ENCODE assay signal across 20 cellular contexts in genomic region chr9:21519855-21520434, GRCh38. TPM values are rescaled to one million over a fixed set of nuclear protein-coding genes. Genes with fewer than 3 reads are reported as not detected.
DNase-seq lines count a peak whose midpoint lies in the region; TF ChIP-seq lines count a peak whose summit lies in the region.
"Had no signal": no experiment of that assay in that cellular context is flagged by ENCODE, and none has a peak within 500 bp of the region (broad histone marks: within the 10 kb centered on the region; RNA-seq: fewer than 3 reads in every experiment).

No MANE protein-coding gene starts in this region.

- no peaks in the 10 kb centered on the region for H3K27me3 Mint-ChIP-seq in MCF 10A (ENCODE audit: insufficient read depth, unreplicated experiment)
- 0 out of 2 replicates have a peak, but pooled peaks cover 2% of the 10 kb centered on the region for H3K27me3 Mint-ChIP-seq in HFFc6 (ENCODE audit: insufficient read depth)
- no peaks in the 10 kb centered on the region for H3K27me3 Mint-ChIP-seq in progenitor cell of endocrine pancreas
- H3K27me3 Mint-ChIP-seq: CD4-positive, alpha-beta T cell had no signal

- TF ChIP-seq CTCF in MCF 10A (IDR thresholded peaks at IDR 0.05; ENCODE audit: unreplicated experiment), result no peak
- no peak for TF ChIP-seq CTCF in breast epithelium (IDR thresholded peaks at IDR 0.05)
- no peak for TF ChIP-seq CTCF in HFFc6 (IDR thresholded peaks at IDR 0.05)
- TF ChIP-seq CTCF in progenitor cell of endocrine pancreas (IDR thresholded peaks at IDR 0.05; ENCODE audit: unreplicated experiment), result no peak

- H3K27ac Mint-ChIP-seq in MCF 10A (ENCODE audit: low read depth, unreplicated experiment) (peak overlapping the region; percentile 37), HFFc6 (peak overlapping the region; percentile 84), progenitor cell of endocrine pancreas (peak overlapping the region; percentile 1)
- H3K27ac Mint-ChIP-seq: CD4-positive, alpha-beta T cell had no signal

- DNase-seq in MCF 10A (ENCODE audit: unreplicated experiment) (no peak), breast epithelium (ENCODE audit: low spot score in 2 of 2) (no peak), HFFc6 (no peak), RKO (ENCODE audit: low spot score) (peak; percentile 61), progenitor cell of endocrine pancreas (ENCODE audit: low spot score, unreplicated experiment) (no peak), germinal center (ENCODE audit: low spot score) (no peak), NCI-H146 treated with DMSO at 0.1 percent for 48 hours (lab: John Stamatoyannopoulos, UW; ENCODE audit: unreplicated experiment) (no peak), AML-193 (lab: John Stamatoyannopoulos, UW) (no peak)
- DNase-seq: 8988T; ACHN; Caco-2; CD4-positive, alpha-beta T cell; DMS153; DMS79; GF-D8 had no signal

- no peak overlapping the region for H3K27ac ChIP-seq in breast epithelium
- H3K27ac ChIP-seq: C4-2B, KMS-11 had no signal

- no peak for TF ChIP-seq POLR2A in breast epithelium (IDR thresholded peaks at IDR 0.05)

- no peaks in the 10 kb centered on the region for H3K9me3 ChIP-seq in breast epithelium
- H3K9me3 ChIP-seq: Caco-2, HAP-1 had no signal

- peaks cover 10% of the 10 kb centered on the region for H3K4me1 Mint-ChIP-seq in MCF 10A (ENCODE audit: insufficient read depth, unreplicated experiment)
- peaks cover 82% of the 10 kb centered on the region for H3K4me1 Mint-ChIP-seq in HFFc6 (ENCODE audit: low read depth)
- peaks cover 9% of the 10 kb centered on the region for H3K4me1 Mint-ChIP-seq in progenitor cell of endocrine pancreas (ENCODE audit: low read depth)

- no peaks in the 10 kb centered on the region for H3K4me1 ChIP-seq in breast epithelium
- H3K4me1 ChIP-seq: Caco-2, HAP-1 had no signal

- peaks cover 15% of the 10 kb centered on the region for H3K36me3 Mint-ChIP-seq in MCF 10A (ENCODE audit: insufficient read depth, unreplicated experiment)
- H3K36me3 Mint-ChIP-seq in HFFc6 (ENCODE audit: low read depth), result peaks cover 66% of the 10 kb centered on the region
- H3K36me3 Mint-ChIP-seq in progenitor cell of endocrine pancreas (ENCODE audit: insufficient read depth), result peaks cover 42% of the 10 kb centered on the region

- POLR2A ChIA-PET in MCF 10A (lab: Yijun Ruan, JAX), result no interaction called here

- CTCF ChIA-PET in MCF 10A (lab: Yijun Ruan, JAX), result no interaction called here

- H3K27me3 ChIP-seq in breast epithelium, result no peaks in the 10 kb centered on the region

- H3K9me3 Mint-ChIP-seq in MCF 10A (ENCODE audit: unreplicated experiment), result no peaks in the 10 kb centered on the region
- H3K9me3 Mint-ChIP-seq in HFFc6, result peaks cover 6% of the 10 kb centered on the region; the same call in 1 of the 2 replicates
- peaks cover 44% of the 10 kb centered on the region for H3K9me3 Mint-ChIP-seq in progenitor cell of endocrine pancreas (ENCODE audit: low read depth)
- H3K9me3 Mint-ChIP-seq: CD4-positive, alpha-beta T cell had no signal

- no TSS peak for BruUV-seq in MCF 10A (replicated peaks; lab: Mats Ljungman, UMichigan)

- intact Hi-C loops in MCF 10A (cut with micrococcal nuclease) (no loop called here), breast epithelium (cut with DNase I; ENCODE audit: low total_unique reads) (no loop called here)

- H3K4me3 Mint-ChIP-seq in MCF 10A (ENCODE audit: unreplicated experiment) (no peak overlapping the region), HFFc6 (no peak overlapping the region), progenitor cell of endocrine pancreas (ENCODE audit: low read depth) (no peak overlapping the region)
- H3K4me3 Mint-ChIP-seq: CD4-positive, alpha-beta T cell had no signal

- no peak overlapping the region for H3K4me3 ChIP-seq in breast epithelium
- H3K4me3 ChIP-seq: HAP-1 had no signal

- H3K36me3 ChIP-seq in breast epithelium, result no peaks in the 10 kb centered on the region
- H3K36me3 ChIP-seq: HAP-1 had no signal

RNA-seq across cellular contexts. Expression of gene IFNE, which starts 37.8 kb away (rescaled TPM):
- 2.1 and 2.4 TPM in 2 replicates for total RNA-seq in MCF 10A (2022)
- total RNA-seq in breast epithelium, result 1 to 10 TPM in 1 of 3 donors, under 1 TPM in 1, not detected in 1; 0.33 to 1.0 TPM
- 1 to 10 TPM in 3 of 6 experiments, under 1 TPM in 3; 0.74 to 2.3 (median 0.93) TPM for total RNA-seq in HFFc6 (2021; fragmentation: NEBNext Ultra II Directional; extraction: Animal tissue kit (Norgen Biotek cat#: 25700))
- 2.5 and 3.6 TPM in 2 replicates for total RNA-seq in progenitor cell of endocrine pancreas
- total RNA-seq: CD4-positive, alpha-beta T cell; Daoy; H4 had no signal

Comparison
In these comparisons a context has a peak if more than half of its experiments do, and no peak if none do; other contexts are left out.
1. H3K27ac Mint-ChIP-seq: peak in every context shown above with its lines; median percentile 84 in HFFc6; 37 in MCF 10A; 1 in progenitor cell of endocrine pancreas.